Comparison of ENCODE assay signal across 10 cellular contexts in genomic region chr2:237715459-237715947, GRCh38.
DNase-seq lines count a peak whose midpoint lies in the region; ATAC-seq and TF ChIP-seq lines count a peak whose summit lies in the region.
"Had no signal": no experiment of that assay in that cellular context is flagged by ENCODE, and none has a peak within 500 bp of the region (broad histone marks: within the 10 kb centered on the region; RNA-seq: fewer than 3 reads in every experiment).

No MANE protein-coding gene starts in this region.

- H3K36me3 Mint-ChIP-seq in natural killer cell treated with Interleukin-12 subunit alpha and Interleukin-12 subunit beta and Interleukin-15 and Interleukin-18, amount 100 ng/mL, for 72 hours, result no peaks in the 10 kb centered on the region

- no peaks in the 10 kb centered on the region for H3K27me3 ChIP-seq in AG04450 (ENCODE audit: control insufficient read depth, insufficient read depth, low read length)
- H3K27me3 ChIP-seq in MG63, result no peaks in the 10 kb centered on the region

- no peak for TF ChIP-seq CTCF in AG04450 (IDR thresholded peaks at IDR 0.05; ENCODE audit: low read depth, low read length)
- no peak for TF ChIP-seq CTCF in epithelial cell of proximal tubule (conservative IDR thresholded peaks at IDR 0.05; ENCODE audit: low read depth, low read length)
- TF ChIP-seq CTCF in GM10266 (IDR thresholded peaks at IDR 0.05; ENCODE audit: control insufficient read depth, insufficient read depth, low read depth, missing control alignments), result no peak

- H3K27me3 Mint-ChIP-seq in natural killer cell treated with Interleukin-12 subunit alpha and Interleukin-12 subunit beta and Interleukin-15 and Interleukin-18, amount 100 ng/mL, for 72 hours, result no peaks in the 10 kb centered on the region

- ATAC-seq in natural killer cell treated with Interleukin-12 subunit alpha and Interleukin-12 subunit beta and Interleukin-15 and Interleukin-18, amount 100 ng/mL, for 72 hours, result no peak
- no peak for ATAC-seq in HG02938 (IDR thresholded peaks at IDR 0.05; ENCODE audit: unreplicated experiment)

- DNase-seq in AG04450 (ENCODE audit: low read depth, low spot score), result no peak
- DNase-seq in NCI-H2227 (lab: John Stamatoyannopoulos, UW; ENCODE audit: unreplicated experiment), result peak; percentile 81
- no peak for DNase-seq in epithelial cell of proximal tubule (ENCODE audit: low read depth)
- DNase-seq in natural killer cell treated with Interleukin-12 subunit alpha and Interleukin-12 subunit beta and Interleukin-15 and Interleukin-18, amount 100 ng/mL, for 72 hours (ENCODE audit: low spot score), result peak; percentile 34
- DNase-seq in GM10266 (ENCODE audit: extremely low spot score), result no peak
- DNase-seq in stimulated activated CD4-positive, alpha-beta T cell treated with anti-CD3 and anti-CD28 coated beads, Interleukin-12 subunit alpha, Interleukin-12 subunit beta, amount 100 ng/mL, for 4 hours, result no peak
- DNase-seq in MG63, result no peak
- DNase-seq: DMS 273 treated with DMSO at 0.1 percent for 48 hours, NCI-H1930 had no signal

- H3K4me3 ChIP-seq in AG04450 (ENCODE audit: low read depth, low read length) (no peak overlapping the region), epithelial cell of proximal tubule (ENCODE audit: low read depth, low read length) (peak overlapping the region; percentile 43), MG63 (no peak overlapping the region)

- CTCF ChIA-PET in AG04450 (lab: Charles Lee), result interaction anchor here (1.7 kb wide), 1 partner anchor 30 kb away, joined by 4 read pairs; no protein-coding TSS in a partner anchor

- peak overlapping the region; percentile 27 to 79 for H3K27ac Mint-ChIP-seq in natural killer cell treated with Interleukin-12 subunit alpha and Interleukin-12 subunit beta and Interleukin-15 and Interleukin-18, amount 100 ng/mL, for 72 hours

- peaks cover 18% of the 10 kb centered on the region for H3K36me3 ChIP-seq in MG63

- peaks cover 43 to 46% of the 10 kb centered on the region in 2 donors for H3K4me1 Mint-ChIP-seq in natural killer cell treated with Interleukin-12 subunit alpha and Interleukin-12 subunit beta and Interleukin-15 and Interleukin-18, amount 100 ng/mL, for 72 hours (ENCODE audit: low read depth in 2 of 2)

- peak overlapping the region; percentile 65 for H3K27ac ChIP-seq in AG04450 (ENCODE audit: low read depth, low read length)

- H3K4me3 Mint-ChIP-seq in natural killer cell treated with Interleukin-12 subunit alpha and Interleukin-12 subunit beta and Interleukin-15 and Interleukin-18, amount 100 ng/mL, for 72 hours, result no peak overlapping the region

- H3K9me3 ChIP-seq in AG04450 (ENCODE audit: control insufficient read depth, insufficient read depth, low read length) (no peaks in the 10 kb centered on the region; the same call in 1 of the 2 replicates), MG63 (no peaks in the 10 kb centered on the region)

- H3K9me3 Mint-ChIP-seq in natural killer cell treated with Interleukin-12 subunit alpha and Interleukin-12 subunit beta and Interleukin-15 and Interleukin-18, amount 100 ng/mL, for 72 hours, result no peaks in the 10 kb centered on the region

- POLR2A ChIA-PET in AG04450 (lab: Yijun Ruan, JAX), result no interaction called here

Comparison
In these comparisons a context has a peak if more than half of its experiments do, and no peak if none do; other contexts are left out.
1. DNase-seq: peak in NCI-H2227 (single experiment) and natural killer cell treated with Interleukin-12 subunit alpha and Interleukin-12 subunit beta and Interleukin-15 and Interleukin-18, amount 100 ng/mL, for 72 hours (single experiment); none in AG04450 (single experiment), epithelial cell of proximal tubule (single experiment), GM10266 (single experiment), stimulated activated CD4-positive, alpha-beta T cell treated with anti-CD3 and anti-CD28 coated beads, Interleukin-12 subunit alpha, Interleukin-12 subunit beta, amount 100 ng/mL, for 4 hours (single experiment) and MG63 (single experiment).